Comparison of ENCODE assay signal across 13 cellular contexts in genomic region chr16:70653406-70653805, GRCh38. TPM values are rescaled to one million over a fixed set of nuclear protein-coding genes. Genes with fewer than 3 reads are reported as not detected.
DNase-seq lines count a peak whose midpoint lies in the region; ATAC-seq and TF ChIP-seq lines count a peak whose summit lies in the region.
"Had no signal": no experiment of that assay in that cellular context is flagged by ENCODE, and none has a peak within 500 bp of the region (broad histone marks: within the 10 kb centered on the region; RNA-seq: fewer than 3 reads in every experiment).

No MANE protein-coding gene starts in this region.

- H3K27me3 Mint-ChIP-seq in activated CD8-positive, alpha-beta memory T cell treated with anti-CD3 and anti-CD28 coated beads, Interleukin-2, amount 10 ng/mL, durations not matched to agents 7 days and 5 days: no peaks in the 10 kb centered on the region
- H3K27me3 Mint-ChIP-seq in chondrocyte (ENCODE audit: low read depth): no peaks in the 10 kb centered on the region
- no peaks in the 10 kb centered on the region for H3K27me3 Mint-ChIP-seq in stimulated activated memory B cell treated with anti-CD40 and anti-IgM and Interleukin-4, amounts not matched to agents 10 μg/mL and 1 μg/mL and 100 μg/mL, for 72 hours

- DNase-seq in activated CD8-positive, alpha-beta memory T cell treated with anti-CD3 and anti-CD28 coated beads, Interleukin-2, amount 10 ng/mL, durations not matched to agents 7 days and 5 days: no peak
- no peak for DNase-seq in activated CD8-positive, alpha-beta memory T cell treated with anti-CD3 and anti-CD28 coated beads, Interleukin-2, amount 50 U/mL, for 48 hours
- DNase-seq in OCI-LY7 (ENCODE audit: low spot score) (no peak), chondrocyte (ENCODE audit: low spot score) (no peak), A673 (ENCODE audit: low spot score) (no peak)
- DNase-seq in activated CD4-positive, CD25-positive, alpha-beta regulatory T cell (lab: John Stamatoyannopoulos, UW): no peak

- H3K9me3 Mint-ChIP-seq in activated CD8-positive, alpha-beta memory T cell treated with anti-CD3 and anti-CD28 coated beads, Interleukin-2, amount 10 ng/mL, durations not matched to agents 7 days and 5 days (ENCODE audit: low read depth): no peaks in the 10 kb centered on the region
- H3K9me3 Mint-ChIP-seq in chondrocyte (ENCODE audit: low read depth): no peaks in the 10 kb centered on the region
- H3K9me3 Mint-ChIP-seq in stimulated activated memory B cell treated with anti-CD40 and anti-IgM and Interleukin-4, amounts not matched to agents 10 μg/mL and 1 μg/mL and 100 μg/mL, for 72 hours: no peaks in the 10 kb centered on the region
- H3K9me3 Mint-ChIP-seq: activated T-helper 1 cell treated with anti-CD3 and anti-CD28 coated beads, Interleukin-12 subunit alpha, Interleukin-12 subunit beta, Interleukin-2, Interleukin-4 antibody, amounts not matched to agents 30 ng/mL and 10 ng/mL and 1 ng/mL, durations not matched to agents 14 hours and 24 hours and 36 hours had no signal

- BruUV-seq in OCI-LY7 (replicated peaks; lab: Mats Ljungman, UMichigan) (no TSS peak), A673 (replicated peaks; lab: Mats Ljungman, UMichigan) (no TSS peak)

- H3K4me3 ChIP-seq in OCI-LY7 (ENCODE audit: low read depth, low read length, poor library complexity, severe bottlenecking) (no peak overlapping the region), A673 (ENCODE audit: low read depth, low read length, poor library complexity, severe bottlenecking) (no peak overlapping the region)
- H3K4me3 ChIP-seq: cardiac muscle cell had no signal

- no peaks in the 10 kb centered on the region for H4K20me1 ChIP-seq in OCI-LY7 (ENCODE audit: insufficient read depth, low read length)

- intact Hi-C loops in OCI-LY7 (cut with micrococcal nuclease; ENCODE audit: unreplicated experiment) (loop anchor here (1.0 to 5.0 kb wide), 5 partner anchors 87 to 322 kb away; no protein-coding TSS in a partner anchor), A673 (cut with micrococcal nuclease; ENCODE audit: unreplicated experiment) (loop anchor here (2.0 to 10.0 kb wide), 3 partner anchors 129 to 321 kb away; partner anchors contain the start of genes COG4 and SF3B3)

- CTCF ChIA-PET in activated CD8-positive, alpha-beta memory T cell treated with anti-CD3 and anti-CD28 coated beads, Interleukin-2, amount 10 ng/mL, durations not matched to agents 7 days and 5 days (lab: Charles Lee): interaction anchor here (0.7 to 3.7 kb wide), 22 partner anchors 21 to 503 kb away, joined by 3 to 27 read pairs (median 3); no protein-coding TSS in a partner anchor
- CTCF ChIA-PET in OCI-LY7 (lab: Charles Lee; ENCODE audit: unreplicated experiment): no interaction called here
- CTCF ChIA-PET in A673 (lab: Charles Lee): interaction anchor here (0.6 to 2.1 kb wide), 6 partner anchors 40 to 313 kb away, joined by 3 to 10 read pairs (median 4); no protein-coding TSS in a partner anchor

- ATAC-seq in activated CD8-positive, alpha-beta memory T cell treated with anti-CD3 and anti-CD28 coated beads, Interleukin-2, amount 10 ng/mL, durations not matched to agents 7 days and 5 days: peak; percentile 25
- no peak for ATAC-seq in stimulated activated memory B cell treated with anti-CD40 and anti-IgM and Interleukin-4, amounts not matched to agents 10 μg/mL and 1 μg/mL and 100 μg/mL, for 72 hours
- ATAC-seq in GM21737 (IDR thresholded peaks at IDR 0.05; ENCODE audit: unreplicated experiment): no peak

- H3K79me2 ChIP-seq in OCI-LY7 (ENCODE audit: insufficient read depth, low read depth, low read length): no peaks in the 10 kb centered on the region

- no peak overlapping the region for H3K4me3 Mint-ChIP-seq in activated CD8-positive, alpha-beta memory T cell treated with anti-CD3 and anti-CD28 coated beads, Interleukin-2, amount 10 ng/mL, durations not matched to agents 7 days and 5 days
- no peak overlapping the region for H3K4me3 Mint-ChIP-seq in chondrocyte (ENCODE audit: unreplicated experiment)
- H3K4me3 Mint-ChIP-seq in stimulated activated memory B cell treated with anti-CD40 and anti-IgM and Interleukin-4, amounts not matched to agents 10 μg/mL and 1 μg/mL and 100 μg/mL, for 72 hours: no peak overlapping the region

- H2AFZ ChIP-seq in OCI-LY7 (ENCODE audit: low read length): peak overlapping the region; percentile 86; the same call in 1 of the 2 replicates

- H3K27ac ChIP-seq in OCI-LY7 (ENCODE audit: low read depth, low read length, poor library complexity, severe bottlenecking) (no peak overlapping the region), A673 (ENCODE audit: low read depth, low read length, poor library complexity, severe bottlenecking) (no peak overlapping the region)
- H3K27ac ChIP-seq: cardiac muscle cell, foreskin keratinocyte had no signal

- H3K27me3 ChIP-seq in A673 (replicated peaks; ENCODE audit: insufficient read depth, low read depth, low read length, poor library complexity): no peaks in the 10 kb centered on the region
- H3K27me3 ChIP-seq: cardiac muscle cell, foreskin keratinocyte, upper lobe of left lung had no signal

- H3K9me3 ChIP-seq in OCI-LY7 (ENCODE audit: low read length) (no peaks in the 10 kb centered on the region), A673 (ENCODE audit: low read depth, low read length, poor library complexity, severe bottlenecking) (no peaks in the 10 kb centered on the region)
- H3K9me3 ChIP-seq: upper lobe of left lung had no signal

- H3K36me3 ChIP-seq in OCI-LY7 (ENCODE audit: insufficient read depth, low read length): no peaks in the 10 kb centered on the region
- no peaks in the 10 kb centered on the region for H3K36me3 ChIP-seq in A673 (ENCODE audit: insufficient read depth, low read length, poor library complexity, severe bottlenecking)
- H3K36me3 ChIP-seq: cardiac muscle cell, upper lobe of left lung had no signal

- no peak overlapping the region for H3K27ac Mint-ChIP-seq in activated CD8-positive, alpha-beta memory T cell treated with anti-CD3 and anti-CD28 coated beads, Interleukin-2, amount 10 ng/mL, durations not matched to agents 7 days and 5 days
- peak overlapping the region; percentile 1 for H3K27ac Mint-ChIP-seq in chondrocyte (ENCODE audit: unreplicated experiment)
- peak overlapping the region; percentile 36 for H3K27ac Mint-ChIP-seq in stimulated activated memory B cell treated with anti-CD40 and anti-IgM and Interleukin-4, amounts not matched to agents 10 μg/mL and 1 μg/mL and 100 μg/mL, for 72 hours

- no peaks in the 10 kb centered on the region for H3K9me2 ChIP-seq in OCI-LY7 (ENCODE audit: insufficient read depth, low read length)

- POLR2A ChIA-PET in OCI-LY7 (lab: Charles Lee) (interaction anchor here (0.5 to 1.2 kb wide), 5 partner anchors 64 to 862 kb away, joined by 3 to 4 read pairs (median 4); no protein-coding TSS in a partner anchor), A673 (lab: Charles Lee; ENCODE audit: low non-redundant PET) (no interaction called here)

- H3K4me1 Mint-ChIP-seq in activated CD8-positive, alpha-beta memory T cell treated with anti-CD3 and anti-CD28 coated beads, Interleukin-2, amount 10 ng/mL, durations not matched to agents 7 days and 5 days: peaks cover 8% of the 10 kb centered on the region
- peaks cover 47% of the 10 kb centered on the region for H3K4me1 Mint-ChIP-seq in chondrocyte (ENCODE audit: low read depth)
- H3K4me1 Mint-ChIP-seq in stimulated activated memory B cell treated with anti-CD40 and anti-IgM and Interleukin-4, amounts not matched to agents 10 μg/mL and 1 μg/mL and 100 μg/mL, for 72 hours: peaks cover 7% of the 10 kb centered on the region

- H3K4me2 ChIP-seq in OCI-LY7 (ENCODE audit: low read length): no peak overlapping the region

- no peaks in the 10 kb centered on the region for H3K36me3 Mint-ChIP-seq in activated CD8-positive, alpha-beta memory T cell treated with anti-CD3 and anti-CD28 coated beads, Interleukin-2, amount 10 ng/mL, durations not matched to agents 7 days and 5 days
- H3K36me3 Mint-ChIP-seq in chondrocyte (ENCODE audit: low read depth): peaks cover 1% of the 10 kb centered on the region
- no peaks in the 10 kb centered on the region for H3K36me3 Mint-ChIP-seq in stimulated activated memory B cell treated with anti-CD40 and anti-IgM and Interleukin-4, amounts not matched to agents 10 μg/mL and 1 μg/mL and 100 μg/mL, for 72 hours

- TF ChIP-seq CTCF in OCI-LY7 (conservative IDR thresholded peaks at IDR 0.05; ENCODE audit: low read length) (no peak), chondrocyte (IDR thresholded peaks at IDR 0.05) (no peak), A673 (conservative IDR thresholded peaks at IDR 0.05; ENCODE audit: low read depth, low read length) (no peak)

- H3K4me1 ChIP-seq in OCI-LY7 (ENCODE audit: insufficient read depth, low read length, poor library complexity, severe bottlenecking): peaks cover 4% of the 10 kb centered on the region
- H3K4me1 ChIP-seq in A673 (ENCODE audit: insufficient read depth, low read length, poor library complexity, severe bottlenecking): no peaks in the 10 kb centered on the region
- H3K4me1 ChIP-seq: foreskin keratinocyte had no signal

RNA-seq across cellular contexts. Expression of gene IL34, which starts 7.0 kb away (rescaled TPM):
- total RNA-seq in activated CD8-positive, alpha-beta memory T cell treated with anti-CD3 and anti-CD28 coated beads, Interleukin-2, amount 10 ng/mL, durations not matched to agents 7 days and 5 days: not detected
- not detected in 2 replicates for total RNA-seq in OCI-LY7 (2014; rRNA removed; shearing (Covaris generic))
- not detected in 2 replicates for total RNA-seq in OCI-LY7 (2022)
- 13.0 to 25.0 TPM (median 20.8 TPM) in 3 replicates for total RNA-seq in chondrocyte
- not detected in 2 replicates for total RNA-seq in A673 (2021)
- total RNA-seq: activated CD8-positive, alpha-beta memory T cell treated with anti-CD3 and anti-CD28 coated beads for 36 hours; activated T-helper 1 cell treated with anti-CD3 and anti-CD28 coated beads, Interleukin-12 subunit alpha, Interleukin-12 subunit beta, Interleukin-2, Interleukin-4 antibody, amounts not matched to agents 30 ng/mL and 10 ng/mL and 1 ng/mL, durations not matched to agents 14 hours and 24 hours and 36 hours; cardiac muscle cell had no signal

RNA-seq across cellular contexts. Expression of gene MTSS2, which starts 32.4 kb away (rescaled TPM):
- 1 to 10 TPM; 1.4 to 1.7 TPM for total RNA-seq in activated CD8-positive, alpha-beta memory T cell treated with anti-CD3 and anti-CD28 coated beads, Interleukin-2, amount 10 ng/mL, durations not matched to agents 7 days and 5 days
- 0.05 and 0.19 TPM in 2 replicates for total RNA-seq in OCI-LY7 (2014; rRNA removed; shearing (Covaris generic))
- total RNA-seq in OCI-LY7 (2022) (0.17 and 0.33 TPM in 2 replicates), chondrocyte (243 to 296 TPM (median 282 TPM) in 3 replicates), A673 (2021) (47.6 and 54.8 TPM in 2 replicates)

Comparison
In these comparisons a context has a peak if more than half of its experiments do, and no peak if none do; other contexts are left out.
1. RNA of gene IL34, which starts 7.0 kb away (total RNA-seq): 13.0 to 25.0 TPM in chondrocyte; not detected in OCI-LY7, not detected in A673 and not detected in activated CD8-positive, alpha-beta memory T cell treated with anti-CD3 and anti-CD28 coated beads, Interleukin-2, amount 10 ng/mL, durations not matched to agents 7 days and 5 days; every median in the first group is over 10 times any median in the second.
2. RNA of gene MTSS2, which starts 32.4 kb away (total RNA-seq): 243 to 296 TPM in chondrocyte and 47.6 to 54.8 TPM in A673; 1.4 to 1.7 TPM in activated CD8-positive, alpha-beta memory T cell treated with anti-CD3 and anti-CD28 coated beads, Interleukin-2, amount 10 ng/mL, durations not matched to agents 7 days and 5 days and 0.05 to 0.33 TPM in OCI-LY7; every median in the first group is over 10 times any median in the second.